In genomic region chr11:3835752-3836151, GRCh38 we compare ENCODE assay signal across 11 cellular contexts. TPM values are rescaled to one million over a fixed set of nuclear protein-coding genes. Genes with fewer than 3 reads are reported as not detected.
DNase-seq lines count a peak whose midpoint lies in the region; ATAC-seq and TF ChIP-seq lines count a peak whose summit lies in the region.
"Had no signal": no experiment of that assay in that cellular context is flagged by ENCODE, and none has a peak within 500 bp of the region (broad histone marks: within the 10 kb centered on the region; RNA-seq: fewer than 3 reads in every experiment).

No MANE protein-coding gene starts in this region.

- H3K36me3 ChIP-seq in CD8-positive, alpha-beta memory T cell (ENCODE audit: insufficient read depth, low read length), result peaks cover 12% of the 10 kb centered on the region
- H3K36me3 ChIP-seq in Peyer's patch (peaks cover 0 to 8% (median 0%) of the 10 kb centered on the region in 3 donors), esophagus muscularis mucosa (peaks cover 0 to 22% (median 0%) of the 10 kb centered on the region in 4 donors), osteoblast (ENCODE audit: insufficient read depth, low read length) (peaks cover 2% of the 10 kb centered on the region)
- H3K36me3 ChIP-seq: right lobe of liver had no signal

- peaks cover 99% of the 10 kb centered on the region for H3K79me2 ChIP-seq in osteoblast (ENCODE audit: insufficient read depth, low read length)

- H3K36me3 Mint-ChIP-seq in CD8-positive, alpha-beta memory T cell, result peaks cover 0 to 66% (median 16%) of the 10 kb centered on the region in 3 donors

- no peak for TF ChIP-seq EP300 in esophagus muscularis mucosa (IDR thresholded peaks at IDR 0.05)

- no peak for DNase-seq in CD8-positive, alpha-beta memory T cell
- DNase-seq in Peyer's patch (no peak), esophagus muscularis mucosa (ENCODE audit: extremely low spot score) (no peak), osteoblast (ENCODE audit: insufficient read length, low spot score, missing footprints) (peak; percentile 29), HPDE6-E6E7 (ENCODE audit: extremely low spot score) (no peak), DMS53 treated with DMSO at 0.1 percent for 48 hours (lab: John Stamatoyannopoulos, UW; ENCODE audit: unreplicated experiment) (no peak)
- DNase-seq: NCI-H1048; NK-92 treated with Interleukin-12 subunit alpha and Interleukin-12 subunit beta, amount 100 ng/mL, for 24 hours had no signal

- H3K4me1 Mint-ChIP-seq in CD8-positive, alpha-beta memory T cell, result peaks cover 87 to 91% (median 90%) of the 10 kb centered on the region in 3 donors

- peak overlapping the region; percentile 29 for H3K4me3 ChIP-seq in CD8-positive, alpha-beta memory T cell (ENCODE audit: low read length)
- no peak overlapping the region for H3K4me3 ChIP-seq in Peyer's patch
- no peak overlapping the region for H3K4me3 ChIP-seq in esophagus muscularis mucosa
- no peak overlapping the region for H3K4me3 ChIP-seq in osteoblast (ENCODE audit: insufficient read depth, low read length)
- H3K4me3 ChIP-seq: right lobe of liver had no signal

- H4K20me1 ChIP-seq in osteoblast (ENCODE audit: insufficient read depth, low read length), result peaks cover 79% of the 10 kb centered on the region

- peak overlapping the region; percentile 46 for H3K27ac ChIP-seq in CD8-positive, alpha-beta memory T cell (ENCODE audit: low read depth, low read length)
- peak overlapping the region; percentile 62 to 97 (median 84) for H3K27ac ChIP-seq in Peyer's patch
- H3K27ac ChIP-seq in esophagus muscularis mucosa (replicated peaks in 1 of 4), result peak overlapping the region in 3 of 4 donors; percentile 2 to 48 (median 35)
- H3K27ac ChIP-seq in osteoblast (ENCODE audit: low read depth, low read length), result no peak overlapping the region

- POLR2A ChIA-PET in CD8-positive, alpha-beta memory T cell (lab: Charles Lee), result interaction anchor here (1.3 kb wide), 1 partner anchor 19 kb away, joined by 3 read pairs; no protein-coding TSS in a partner anchor

- TF ChIP-seq POLR2A in Peyer's patch (IDR thresholded peaks at IDR 0.05) (no peak), esophagus muscularis mucosa (IDR thresholded peaks at IDR 0.05; ENCODE audit: low read depth) (no peak)

- H3K27me3 ChIP-seq in CD8-positive, alpha-beta memory T cell (ENCODE audit: insufficient read depth, low read length, poor library complexity, severe bottlenecking), result no peaks in the 10 kb centered on the region
- H3K27me3 ChIP-seq in Peyer's patch (no peaks in the 10 kb centered on the region), esophagus muscularis mucosa (no peaks in the 10 kb centered on the region), osteoblast (ENCODE audit: insufficient read depth, low read length) (no peaks in the 10 kb centered on the region)
- H3K27me3 ChIP-seq: right lobe of liver had no signal

- CTCF ChIA-PET in CD8-positive, alpha-beta memory T cell (lab: Charles Lee), result interaction anchor here (0.5 to 14.4 kb wide), 9 partner anchors 9 to 237 kb away, joined by 3 to 297 read pairs (median 4); partner anchors contain the start of gene STIM1

- WGBS in esophagus muscularis mucosa, result 70% methylated on average over 5 of the region's 5 CpGs

- intact Hi-C loops in esophagus muscularis mucosa (cut with DNase I), result loop anchor here (5.0 kb wide), 1 partner anchor 38 kb away; the partner anchor contains the start of gene NUP98

- TF ChIP-seq CTCF in Peyer's patch (IDR thresholded peaks at IDR 0.05), result no peak
- TF ChIP-seq CTCF in esophagus muscularis mucosa (IDR thresholded peaks at IDR 0.05), result no peak
- no peak for TF ChIP-seq CTCF in osteoblast (IDR thresholded peaks at IDR 0.05; ENCODE audit: extremely low read depth, low read depth, low read length)

- peaks cover 83% of the 10 kb centered on the region for H3K4me1 ChIP-seq in CD8-positive, alpha-beta memory T cell (ENCODE audit: insufficient read depth, low read length)
- H3K4me1 ChIP-seq in Peyer's patch (peaks cover 0 to 80% (median 54%) of the 10 kb centered on the region in 4 donors), esophagus muscularis mucosa (peaks cover 77 to 95% (median 91%) of the 10 kb centered on the region in 4 donors), osteoblast (ENCODE audit: insufficient read depth, low read length) (peaks cover 22% of the 10 kb centered on the region)

- H3K9me3 ChIP-seq in CD8-positive, alpha-beta memory T cell (ENCODE audit: low read length), result no peaks in the 10 kb centered on the region
- H3K9me3 ChIP-seq in Peyer's patch, result no peaks in the 10 kb centered on the region
- no peaks in the 10 kb centered on the region for H3K9me3 ChIP-seq in esophagus muscularis mucosa
- no peaks in the 10 kb centered on the region for H3K9me3 ChIP-seq in osteoblast (ENCODE audit: low read depth, low read length)
- H3K9me3 ChIP-seq: right lobe of liver had no signal

- H3K27me3 Mint-ChIP-seq in CD8-positive, alpha-beta memory T cell, result peaks cover 0 to 4% of the 10 kb centered on the region in 2 donors

- H3K4me2 ChIP-seq in osteoblast (ENCODE audit: insufficient read depth, low read length), result no peak overlapping the region

- ATAC-seq in HG03457 (IDR thresholded peaks at IDR 0.05; ENCODE audit: unreplicated experiment) (no peak), GM21576 (IDR thresholded peaks at IDR 0.05; ENCODE audit: unreplicated experiment) (no peak)

- H3K27ac Mint-ChIP-seq in CD8-positive, alpha-beta memory T cell, result peak overlapping the region; percentile 88 to 99 (median 92)

- no peak overlapping the region for H2AFZ ChIP-seq in osteoblast (ENCODE audit: low read length)

- H3K9me3 Mint-ChIP-seq in CD8-positive, alpha-beta memory T cell, result no peaks in the 10 kb centered on the region

- peak overlapping the region; percentile 73 to 92 (median 76) for H3K4me3 Mint-ChIP-seq in CD8-positive, alpha-beta memory T cell

RNA-seq across cellular contexts. Expression of gene RHOG, which starts 5.0 kb away (rescaled TPM):
- total RNA-seq in CD8-positive, alpha-beta memory T cell, result 100 to 1,000 TPM; 170 to 175 TPM
- 229 TPM for polyA plus RNA-seq in CD8-positive, alpha-beta memory T cell
- 10 to 100 TPM; 33.8 to 83.0 (median 67.0) TPM for total RNA-seq in Peyer's patch
- total RNA-seq in esophagus muscularis mucosa, result 10 to 100 TPM; 53.6 to 75.5 (median 59.4) TPM
- total RNA-seq in osteoblast, result 13.3 and 17.0 TPM in 2 replicates

RNA-seq across cellular contexts. Expression of gene STIM1, which starts 19.7 kb away (rescaled TPM):
- 10 to 100 TPM; 45.6 to 46.0 TPM for total RNA-seq in CD8-positive, alpha-beta memory T cell
- 43.8 TPM for polyA plus RNA-seq in CD8-positive, alpha-beta memory T cell
- total RNA-seq in Peyer's patch (100 to 1,000 TPM in 1 of 4 donors, 10 to 100 TPM in 3; 36.3 to 158 (median 46.1) TPM), esophagus muscularis mucosa (100 to 1,000 TPM in 2 of 4 donors, 10 to 100 TPM in 2; 65.2 to 150 (median 92.6) TPM), osteoblast (57.5 and 57.9 TPM in 2 replicates)

RNA-seq across cellular contexts. Expression of gene PGAP2, which starts 27.4 kb away (rescaled TPM):
- 10 to 100 TPM; 38.9 to 40.2 TPM for total RNA-seq in CD8-positive, alpha-beta memory T cell
- 16.1 TPM for polyA plus RNA-seq in CD8-positive, alpha-beta memory T cell
- 10 to 100 TPM in 3 of 4 donors, 1 to 10 TPM in 1; 9.1 to 67.2 (median 53.7) TPM for total RNA-seq in Peyer's patch
- total RNA-seq in esophagus muscularis mucosa, result 1 to 10 TPM; 5.1 to 7.4 (median 7.0) TPM
- 10.3 and 10.9 TPM in 2 replicates for total RNA-seq in osteoblast

RNA-seq across cellular contexts. Expression of gene NUP98, which starts 38.4 kb away (rescaled TPM):
- total RNA-seq in CD8-positive, alpha-beta memory T cell, result 100 to 1,000 TPM; 101 to 105 TPM
- polyA plus RNA-seq in CD8-positive, alpha-beta memory T cell, result 49.0 TPM
- total RNA-seq in Peyer's patch (100 to 1,000 TPM in 1 of 4 donors, 10 to 100 TPM in 3; 67.7 to 113 (median 86.8) TPM), esophagus muscularis mucosa (100 to 1,000 TPM in 1 of 4 donors, 10 to 100 TPM in 3; 67.7 to 117 (median 89.8) TPM), osteoblast (114 and 119 TPM in 2 replicates)
